9 cellular contexts compared by ENCODE assay signal in the genomic region with DNA sequence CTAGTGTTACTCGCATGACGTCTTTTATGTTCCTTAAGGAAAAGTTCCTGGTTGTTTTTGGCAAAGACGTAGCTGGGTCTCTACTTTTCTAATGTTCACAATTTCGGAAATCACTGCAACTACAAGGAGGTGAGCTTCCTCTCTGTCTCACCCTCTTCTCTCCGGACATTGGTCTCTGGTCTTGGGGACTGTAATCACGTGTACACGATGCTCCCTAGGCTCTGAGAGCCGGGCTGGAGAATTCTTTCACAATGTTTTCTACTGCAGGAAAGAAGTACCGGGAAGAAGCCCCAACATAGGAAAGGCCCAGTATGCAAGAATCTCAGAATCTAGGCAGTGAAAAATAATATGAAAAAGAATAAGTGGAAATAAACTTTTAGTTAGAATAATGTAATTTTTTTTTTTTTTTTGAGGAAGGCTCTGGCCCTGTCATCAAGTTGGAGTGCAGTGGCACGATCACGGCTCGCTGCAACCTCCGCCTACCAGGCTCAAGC. TPM values are rescaled to one million over a fixed set of nuclear protein-coding genes. Genes with fewer than 3 reads are reported as not detected.
DNase-seq lines count a peak whose midpoint lies in the region; ATAC-seq and TF ChIP-seq lines count a peak whose summit lies in the region.
"Had no signal": no experiment of that assay in that cellular context is flagged by ENCODE, and none has a peak within 500 bp of the region (broad histone marks: within the 10 kb centered on the region; RNA-seq: fewer than 3 reads in every experiment).

No MANE protein-coding gene starts in this region.

- H2AFZ ChIP-seq in PC-3 (ENCODE audit: low read length), result peak overlapping the region; percentile 87

- peaks cover 11% of the 10 kb centered on the region; the same call in 1 of the 2 replicates for H3K4me1 ChIP-seq in PC-3 (ENCODE audit: insufficient read depth, low read length)

- H3K27me3 ChIP-seq in PC-3 (ENCODE audit: low read length), result no peaks in the 10 kb centered on the region
- H3K27me3 ChIP-seq: body of pancreas had no signal

- peak overlapping the region; percentile 91 for H3K27ac Mint-ChIP-seq in activated CD4-positive, alpha-beta T cell treated with anti-CD3 and anti-CD28 coated beads, Interleukin-2, amount 10 ng/mL, durations not matched to agents 24 days and 14 days
- peak overlapping the region; percentile 100 for H3K27ac Mint-ChIP-seq in effector memory CD8-positive, alpha-beta T cell
- peak overlapping the region; percentile 99 for H3K27ac Mint-ChIP-seq in progenitor cell of endocrine pancreas

- no peak overlapping the region for H3K27ac ChIP-seq in PC-3 (ENCODE audit: low read length)

- H3K36me3 Mint-ChIP-seq in activated CD4-positive, alpha-beta T cell treated with anti-CD3 and anti-CD28 coated beads, Interleukin-2, amount 10 ng/mL, durations not matched to agents 24 days and 14 days (ENCODE audit: low read depth), result peaks cover 6% of the 10 kb centered on the region
- H3K36me3 Mint-ChIP-seq in effector memory CD8-positive, alpha-beta T cell (ENCODE audit: insufficient read depth), result peaks cover 58% of the 10 kb centered on the region
- no peaks in the 10 kb centered on the region for H3K36me3 Mint-ChIP-seq in progenitor cell of endocrine pancreas (ENCODE audit: insufficient read depth)

- no peaks in the 10 kb centered on the region for H3K79me2 ChIP-seq in PC-3 (ENCODE audit: low read length)

- no peaks in the 10 kb centered on the region for H4K20me1 ChIP-seq in PC-3 (ENCODE audit: low read length)

- ATAC-seq in PC-3 (no peak), GM19467 (IDR thresholded peaks at IDR 0.05; ENCODE audit: unreplicated experiment) (no peak), HG02884 (IDR thresholded peaks at IDR 0.05; ENCODE audit: unreplicated experiment) (no peak)
- no peak for ATAC-seq in effector memory CD8-positive, alpha-beta T cell (replicated peaks)

- TF ChIP-seq CTCF in PC-3 (conservative IDR thresholded peaks at IDR 0.05; ENCODE audit: low read depth, low read length), result no peak
- no peak for TF ChIP-seq CTCF in progenitor cell of endocrine pancreas (IDR thresholded peaks at IDR 0.05; ENCODE audit: unreplicated experiment)

- H3K9me3 ChIP-seq in PC-3 (ENCODE audit: low read length), result no peaks in the 10 kb centered on the region
- H3K9me3 ChIP-seq: body of pancreas had no signal

- H3K4me2 ChIP-seq in PC-3 (ENCODE audit: low read length), result peak overlapping the region; percentile 75

- peaks cover 44% of the 10 kb centered on the region for H3K4me1 Mint-ChIP-seq in activated CD4-positive, alpha-beta T cell treated with anti-CD3 and anti-CD28 coated beads, Interleukin-2, amount 10 ng/mL, durations not matched to agents 24 days and 14 days
- peaks cover 30 to 37% of the 10 kb centered on the region in 2 donors for H3K4me1 Mint-ChIP-seq in effector memory CD8-positive, alpha-beta T cell (ENCODE audit: low read depth in 2 of 2)
- peaks cover 4% of the 10 kb centered on the region for H3K4me1 Mint-ChIP-seq in progenitor cell of endocrine pancreas (ENCODE audit: low read depth)

- H3K9me2 ChIP-seq in PC-3 (replicated peaks; ENCODE audit: low read length), result no peaks in the 10 kb centered on the region

- H3K36me3 ChIP-seq in PC-3 (ENCODE audit: low read depth, low read length), result no peaks in the 10 kb centered on the region

- H3F3A ChIP-seq in PC-3 (ENCODE audit: low read length, unreplicated experiment), result peaks cover 6% of the 10 kb centered on the region

- peak overlapping the region; percentile 79 for H3K4me3 ChIP-seq in PC-3 (ENCODE audit: low read length)
- H3K4me3 ChIP-seq: body of pancreas had no signal

- no peak for DNase-seq in activated CD4-positive, alpha-beta T cell treated with anti-CD3 and anti-CD28 coated beads, Interleukin-2, amount 10 ng/mL, durations not matched to agents 24 days and 14 days
- DNase-seq in activated CD4-positive, alpha-beta T cell treated with anti-CD3 and anti-CD28 coated beads, Interleukin-2, amount 50 U/mL, for 48 hours, result no peak
- DNase-seq in PC-3 (peak; percentile 34), progenitor cell of endocrine pancreas (ENCODE audit: low spot score, unreplicated experiment) (no peak)
- DNase-seq in effector memory CD8-positive, alpha-beta T cell, result no peak
- DNase-seq in activated CD4-positive, alpha-beta T cell treated with anti-CD3 and anti-CD28 coated beads for 1 hour, result no peak

- H3K27me3 Mint-ChIP-seq in activated CD4-positive, alpha-beta T cell treated with anti-CD3 and anti-CD28 coated beads, Interleukin-2, amount 10 ng/mL, durations not matched to agents 24 days and 14 days, result peaks cover 18% of the 10 kb centered on the region
- H3K27me3 Mint-ChIP-seq in effector memory CD8-positive, alpha-beta T cell, result peaks cover 0 to 9% of the 10 kb centered on the region in 2 donors
- H3K27me3 Mint-ChIP-seq in progenitor cell of endocrine pancreas, result no peaks in the 10 kb centered on the region

- POLR2A ChIA-PET in PC-3 (lab: Charles Lee; ENCODE audit: unreplicated experiment), result interaction anchor here (1.0 to 1.1 kb wide), 2 partner anchors 17 to 18 kb away, joined by 4 to 5 read pairs; no protein-coding TSS in a partner anchor

- no TSS peak for BruUV-seq in PC-3 (replicated peaks; lab: Mats Ljungman, UMichigan)

- peak overlapping the region; percentile 82 for H3K4me3 Mint-ChIP-seq in activated CD4-positive, alpha-beta T cell treated with anti-CD3 and anti-CD28 coated beads, Interleukin-2, amount 10 ng/mL, durations not matched to agents 24 days and 14 days
- H3K4me3 Mint-ChIP-seq in effector memory CD8-positive, alpha-beta T cell, result peak overlapping the region; percentile 97 to 99
- peak overlapping the region; percentile 69 for H3K4me3 Mint-ChIP-seq in progenitor cell of endocrine pancreas (ENCODE audit: low read depth)

- H3K9ac ChIP-seq in PC-3 (ENCODE audit: low read length), result no peak overlapping the region

- intact Hi-C loops in activated CD4-positive, alpha-beta T cell treated with anti-CD3 and anti-CD28 coated beads, Interleukin-2, amount 10 ng/mL, durations not matched to agents 24 days and 14 days (cut with micrococcal nuclease), result loop anchor here (1.0 kb wide), 3 partner anchors 57 to 176 kb away; a partner anchor contains a TSS
- intact Hi-C loops in PC-3 (cut with micrococcal nuclease), result no loop called here

- CTCF ChIA-PET in PC-3 (lab: Charles Lee), result interaction anchor here (0.6 kb wide), 1 partner anchor 91 kb away, joined by 3 read pairs; no protein-coding TSS in a partner anchor

- H3K9me3 Mint-ChIP-seq in activated CD4-positive, alpha-beta T cell treated with anti-CD3 and anti-CD28 coated beads, Interleukin-2, amount 10 ng/mL, durations not matched to agents 24 days and 14 days, result no peaks in the 10 kb centered on the region
- H3K9me3 Mint-ChIP-seq in effector memory CD8-positive, alpha-beta T cell, result no peaks in the 10 kb centered on the region
- H3K9me3 Mint-ChIP-seq in progenitor cell of endocrine pancreas (ENCODE audit: low read depth), result no peaks in the 10 kb centered on the region

RNA-seq across cellular contexts. Expression of a gene that starts 13.5 kb away (rescaled TPM):
- not detected in 2 replicates for total RNA-seq in activated CD4-positive, alpha-beta T cell treated with anti-CD3 and anti-CD28 coated beads, Interleukin-2, amount 10 ng/mL, durations not matched to agents 24 days and 14 days
- total RNA-seq in PC-3 (2014; rRNA removed) (not detected in 2 replicates), progenitor cell of endocrine pancreas (not detected in 2 replicates)
- total RNA-seq: body of pancreas had no signal

RNA-seq across cellular contexts. Expression of a gene that starts 38.6 kb away (rescaled TPM):
- total RNA-seq in activated CD4-positive, alpha-beta T cell treated with anti-CD3 and anti-CD28 coated beads, Interleukin-2, amount 10 ng/mL, durations not matched to agents 24 days and 14 days, result 83.4 and 85.2 TPM in 2 replicates
- total RNA-seq in PC-3 (2014; rRNA removed) (45.3 and 66.6 TPM in 2 replicates), progenitor cell of endocrine pancreas (38.1 and 38.8 TPM in 2 replicates)
